In the genomic region with DNA sequence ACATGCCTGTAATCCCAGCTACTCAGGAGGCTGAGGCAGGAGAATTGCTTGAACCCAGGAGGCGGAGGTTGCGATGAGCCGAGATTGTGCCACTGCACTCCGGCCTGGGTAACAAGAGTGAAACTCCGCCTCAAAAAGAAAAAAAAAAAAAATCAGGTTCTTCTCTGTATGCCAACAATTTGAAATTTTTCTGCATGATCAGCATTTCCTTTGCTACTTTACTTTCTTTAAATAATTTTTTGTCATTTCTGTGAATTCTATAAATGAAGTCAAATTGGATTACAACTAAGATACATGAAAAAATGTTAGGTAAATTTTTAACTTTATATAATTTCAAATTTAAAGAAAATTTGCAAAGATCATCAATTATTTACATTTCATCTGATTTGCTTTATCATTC, we compare ENCODE assay signal across 2 cellular contexts.
TF ChIP-seq lines count a peak whose summit lies in the region.

No MANE protein-coding gene starts in this region.

TF ChIP-seq in HepG2, 621 proteins besides CTCF, POLR2A, EP300 and RAD21 (continued from another document):
- TF ChIP-seq, protein P1, sequence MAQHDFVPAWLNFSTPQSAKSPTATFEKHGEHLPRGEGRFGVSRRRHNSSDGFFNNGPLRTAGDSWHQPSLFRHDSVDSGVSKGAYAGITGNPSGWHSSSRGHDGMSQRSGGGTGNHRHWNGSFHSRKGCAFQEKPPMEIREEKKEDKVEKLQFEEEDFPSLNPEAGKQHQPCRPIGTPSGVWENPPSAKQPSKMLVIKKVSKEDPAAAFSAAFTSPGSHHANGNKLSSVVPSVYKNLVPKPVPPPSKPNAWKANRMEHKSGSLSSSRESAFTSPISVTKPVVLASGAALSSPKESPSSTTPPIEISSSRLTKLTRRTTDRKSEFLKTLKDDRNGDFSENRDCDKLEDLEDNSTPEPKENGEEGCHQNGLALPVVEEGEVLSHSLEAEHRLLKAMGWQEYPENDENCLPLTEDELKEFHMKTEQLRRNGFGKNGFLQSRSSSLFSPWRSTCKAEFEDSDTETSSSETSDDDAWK (CRISPR knock-in tag; IDR thresholded peaks at IDR 0.05), result no peak

TF ChIP-seq in K562, 482 proteins besides CTCF, POLR2A, EP300 and RAD21 (continued from another document):
- TF ChIP-seq CLOCK (CRISPR knock-in tag; IDR thresholded peaks at IDR 0.05; ENCODE audit: borderline replicate concordance), result no peak
- TF ChIP-seq CGGBP1 (CRISPR knock-in tag; IDR thresholded peaks at IDR 0.05), result no peak
- TF ChIP-seq HCFC1 (IDR thresholded peaks at IDR 0.05; ENCODE audit: low read depth, low read length), result no peak
- peak; percentile 96 for TF ChIP-seq ZNF316 (IDR thresholded peaks at IDR 0.05)
- TF ChIP-seq NKRF (IDR thresholded peaks at IDR 0.05; ENCODE audit: borderline replicate concordance), result no peak
- TF ChIP-seq C11orf30 (IDR thresholded peaks at IDR 0.05; ENCODE audit: low read depth), result peak; percentile 85
- TF ChIP-seq MAFG (tag; conservative IDR thresholded peaks at IDR 0.05), result peak; percentile 82
- no peak for TF ChIP-seq MTA1 (IDR thresholded peaks at IDR 0.05; ENCODE audit: borderline replicate concordance)
- peak; percentile 78 for TF ChIP-seq MAFF (IDR thresholded peaks at IDR 0.05; ENCODE audit: low read length)
- peak; percentile 86 for TF ChIP-seq MAFK (IDR thresholded peaks at IDR 0.05; ENCODE audit: low read length)
TF ChIP-seq in K562: peak in this region for 5.
